Comparison of ENCODE assay signal across 9 cellular contexts in genomic region chr18:34809697-34810096, GRCh38.
A peak's percentile ranks its signal among the peaks of the same experiment; 100 is the strongest.
DNase-seq lines count a peak whose midpoint lies in the region; ATAC-seq and TF ChIP-seq lines count a peak whose summit lies in the region.
"Had no signal": no experiment of that assay in that cellular context is flagged by ENCODE, and none has a peak within 500 bp of the region (broad histone marks: within the 10 kb centered on the region; RNA-seq: fewer than 3 reads in every experiment).

No MANE protein-coding gene starts in this region.

- H3K27ac Mint-ChIP-seq in endodermal cell (no peak overlapping the region), nephron progenitor cell (no peak overlapping the region)
- H3K27ac Mint-ChIP-seq: B cell had no signal

- WGBS in endodermal cell (ENCODE audit: insufficient coverage in 1 of 2, insufficient read length in 1 of 2), 2 experiments: 55 to 86% methylated on average over 2 to 3 of the region's 3 CpGs

- DNase-seq in NCI-H1092 treated with DMSO at 0.1 percent for 48 hours (lab: John Stamatoyannopoulos, UW) (peak; percentile 15), NCI-H1092 (lab: John Stamatoyannopoulos, UW) (no peak), NCI-H1105 treated with DMSO at 0.1 percent for 48 hours (lab: John Stamatoyannopoulos, UW) (peak; percentile 19), endodermal cell (peak; percentile 86), nephron progenitor cell (peak; percentile 34), NOMO-1 (lab: John Stamatoyannopoulos, UW; ENCODE audit: unreplicated experiment in 2 of 2) (no peak)
- no peak for DNase-seq in activated CD4-positive, alpha-beta T cell treated with anti-CD3 and anti-CD28 coated beads, Interleukin-2, amount 50 U/mL, for 1 hour

- H3K27me3 Mint-ChIP-seq in endodermal cell (ENCODE audit: insufficient read depth) (no peaks in the 10 kb centered on the region), nephron progenitor cell (ENCODE audit: low read depth, poor library complexity) (peaks cover 3% of the 10 kb centered on the region)

- H3K4me1 Mint-ChIP-seq in endodermal cell (peaks cover 16% of the 10 kb centered on the region), nephron progenitor cell (peaks cover 9% of the 10 kb centered on the region)
- H3K4me1 Mint-ChIP-seq: B cell had no signal

- no peak overlapping the region for H3K4me3 ChIP-seq in endodermal cell (ENCODE audit: low read length)

- peaks cover 12% of the 10 kb centered on the region for H3K36me3 Mint-ChIP-seq in endodermal cell (ENCODE audit: low read depth)
- H3K36me3 Mint-ChIP-seq in nephron progenitor cell (ENCODE audit: low read depth): no peaks in the 10 kb centered on the region

- H3K36me3 ChIP-seq in endodermal cell (ENCODE audit: control insufficient read depth, insufficient read depth, low read length): no peaks in the 10 kb centered on the region

- no peak for TF ChIP-seq POLR2A in GM18505 (IDR thresholded peaks at IDR 0.05; ENCODE audit: borderline replicate concordance, extremely low read depth, insufficient read depth, insufficient read length)

- ATAC-seq in GM18505 (IDR thresholded peaks at IDR 0.05; ENCODE audit: unreplicated experiment): no peak

- H3K4me1 ChIP-seq in endodermal cell (ENCODE audit: control insufficient read depth, insufficient read depth, low read length): peaks cover 3% of the 10 kb centered on the region

- no peak overlapping the region for H3K27ac ChIP-seq in endodermal cell (ENCODE audit: low read depth, low read length)

- no peaks in the 10 kb centered on the region for H3K27me3 ChIP-seq in endodermal cell (ENCODE audit: control insufficient read depth, insufficient read depth, low read length, poor library complexity, severe bottlenecking)

- H3K9ac ChIP-seq in endodermal cell (ENCODE audit: extremely low read depth, low read length, poor library complexity, severe bottlenecking): no peak overlapping the region

- peak; percentile 84 for TF ChIP-seq CTCF in endodermal cell (conservative IDR thresholded peaks at IDR 0.05)
- TF ChIP-seq CTCF in nephron progenitor cell (IDR thresholded peaks at IDR 0.05): peak; percentile 38

- no peaks in the 10 kb centered on the region for H3K9me3 ChIP-seq in endodermal cell (ENCODE audit: control insufficient read depth, low read length)

- H3K9me3 Mint-ChIP-seq in endodermal cell: no peaks in the 10 kb centered on the region
- H3K9me3 Mint-ChIP-seq in nephron progenitor cell: no peaks in the 10 kb centered on the region

- H3K4me3 Mint-ChIP-seq in endodermal cell (no peak overlapping the region), nephron progenitor cell (no peak overlapping the region)
- H3K4me3 Mint-ChIP-seq: B cell had no signal

Comparison
In these comparisons a context has a peak if more than half of its experiments do, and no peak if none do; other contexts are left out.
1. DNase-seq: peak in NCI-H1092 treated with DMSO at 0.1 percent for 48 hours (single experiment), NCI-H1105 treated with DMSO at 0.1 percent for 48 hours (single experiment), endodermal cell (single experiment) and nephron progenitor cell (single experiment); none in NCI-H1092 (single experiment), NOMO-1 (0 of 2) and activated CD4-positive, alpha-beta T cell treated with anti-CD3 and anti-CD28 coated beads, Interleukin-2, amount 50 U/mL, for 1 hour (single experiment).